ENCODE assay signal across 9 cellular contexts in genomic region chr5:54469655-54470054, GRCh38. TPM values are rescaled to one million over a fixed set of nuclear protein-coding genes. Genes with fewer than 3 reads are reported as not detected.
DNase-seq lines count a peak whose midpoint lies in the region; ATAC-seq and TF ChIP-seq lines count a peak whose summit lies in the region.
"Had no signal": no experiment of that assay in that cellular context is flagged by ENCODE, and none has a peak within 500 bp of the region (broad histone marks: within the 10 kb centered on the region; RNA-seq: fewer than 3 reads in every experiment).

No MANE protein-coding gene starts in this region.

- H3K4me1 Mint-ChIP-seq in activated naive CD8-positive, alpha-beta T cell treated with anti-CD3 and anti-CD28 coated beads, Interleukin-2, amount 10 ng/mL, durations not matched to agents 7 days and 5 days, result peaks cover 5% of the 10 kb centered on the region
- peaks cover 7% of the 10 kb centered on the region for H3K4me1 Mint-ChIP-seq in activated naive CD8-positive, alpha-beta T cell treated with anti-CD3 and anti-CD28 coated beads, Interleukin-2, amount 50 U/mL, for 24 hours
- H3K4me1 Mint-ChIP-seq in stimulated activated naive CD8-positive, alpha-beta T cell treated with anti-CD3 and anti-CD28 coated beads, Interleukin-15, amount 100 ng/mL, for 72 hours, result peaks cover 8% of the 10 kb centered on the region

- DNase-seq in activated naive CD8-positive, alpha-beta T cell treated with anti-CD3 and anti-CD28 coated beads, Interleukin-2, amount 10 ng/mL, durations not matched to agents 7 days and 5 days, result no peak
- DNase-seq in activated naive CD8-positive, alpha-beta T cell treated with anti-CD3 and anti-CD28 coated beads, Interleukin-2, amount 50 U/mL, for 24 hours, result no peak
- DNase-seq in coronary artery (ENCODE audit: low spot score) (no peak), left lung (no peak), HuH-7.5 (ENCODE audit: low spot score) (no peak), NK-92 (lab: John Stamatoyannopoulos, UW; ENCODE audit: unreplicated experiment) (no peak)
- DNase-seq in stimulated activated naive CD8-positive, alpha-beta T cell treated with anti-CD3 and anti-CD28 coated beads, Interleukin-15, amount 100 ng/mL, for 72 hours, result no peak

- peak overlapping the region; percentile 23 for H3K27ac Mint-ChIP-seq in activated naive CD8-positive, alpha-beta T cell treated with anti-CD3 and anti-CD28 coated beads, Interleukin-2, amount 10 ng/mL, durations not matched to agents 7 days and 5 days
- H3K27ac Mint-ChIP-seq in activated naive CD8-positive, alpha-beta T cell treated with anti-CD3 and anti-CD28 coated beads, Interleukin-2, amount 50 U/mL, for 24 hours, result no peak overlapping the region
- H3K27ac Mint-ChIP-seq in stimulated activated naive CD8-positive, alpha-beta T cell treated with anti-CD3 and anti-CD28 coated beads, Interleukin-15, amount 100 ng/mL, for 72 hours, result peak overlapping the region in 1 of 2 donors; percentile 31

- H3K27ac ChIP-seq in coronary artery (peak overlapping the region; percentile 40 to 69), left lung (peak overlapping the region in 1 of 2 donors; percentile 22)
- H3K27ac ChIP-seq: VCaP had no signal

- no peak for ATAC-seq in activated naive CD8-positive, alpha-beta T cell treated with anti-CD3 and anti-CD28 coated beads, Interleukin-2, amount 10 ng/mL, durations not matched to agents 7 days and 5 days (ENCODE audit: low read depth)
- ATAC-seq in activated naive CD8-positive, alpha-beta T cell treated with anti-CD3 and anti-CD28 coated beads, Interleukin-2, amount 50 U/mL, for 24 hours, result no peak
- ATAC-seq in HG03139 (IDR thresholded peaks at IDR 0.05; ENCODE audit: unreplicated experiment) (peak; percentile 58), left lung (no peak)
- ATAC-seq in stimulated activated naive CD8-positive, alpha-beta T cell treated with anti-CD3 and anti-CD28 coated beads, Interleukin-15, amount 100 ng/mL, for 72 hours, result no peak

- H3K4me3 Mint-ChIP-seq in activated naive CD8-positive, alpha-beta T cell treated with anti-CD3 and anti-CD28 coated beads, Interleukin-2, amount 10 ng/mL, durations not matched to agents 7 days and 5 days, result peak overlapping the region; percentile 47
- H3K4me3 Mint-ChIP-seq in activated naive CD8-positive, alpha-beta T cell treated with anti-CD3 and anti-CD28 coated beads, Interleukin-2, amount 50 U/mL, for 24 hours, result no peak overlapping the region
- H3K4me3 Mint-ChIP-seq in stimulated activated naive CD8-positive, alpha-beta T cell treated with anti-CD3 and anti-CD28 coated beads, Interleukin-15, amount 100 ng/mL, for 72 hours, result peak overlapping the region; percentile 16 to 55

- H3K4me3 ChIP-seq in coronary artery (peak overlapping the region; percentile 54), left lung (no peak overlapping the region)

- H3K4me1 ChIP-seq in left lung, result peaks cover 0 to 4% of the 10 kb centered on the region in 2 donors

- TF ChIP-seq CTCF in coronary artery (IDR thresholded peaks at IDR 0.05) (no peak), left lung (IDR thresholded peaks at IDR 0.05) (no peak)

- H3K36me3 ChIP-seq in left lung, result no peaks in the 10 kb centered on the region

- intact Hi-C loops in left lung (cut with DNase I), result no loop called here

- peaks cover 0 to 3% of the 10 kb centered on the region in 2 donors for H3K9me3 ChIP-seq in left lung

- H3K27me3 ChIP-seq in left lung, result no peaks in the 10 kb centered on the region

- peaks cover 4% of the 10 kb centered on the region for H3K27me3 Mint-ChIP-seq in activated naive CD8-positive, alpha-beta T cell treated with anti-CD3 and anti-CD28 coated beads, Interleukin-2, amount 10 ng/mL, durations not matched to agents 7 days and 5 days
- peaks cover 1% of the 10 kb centered on the region for H3K27me3 Mint-ChIP-seq in activated naive CD8-positive, alpha-beta T cell treated with anti-CD3 and anti-CD28 coated beads, Interleukin-2, amount 50 U/mL, for 24 hours
- H3K27me3 Mint-ChIP-seq in stimulated activated naive CD8-positive, alpha-beta T cell treated with anti-CD3 and anti-CD28 coated beads, Interleukin-15, amount 100 ng/mL, for 72 hours, result peaks cover 8% of the 10 kb centered on the region

- no peaks in the 10 kb centered on the region for H3K36me3 Mint-ChIP-seq in activated naive CD8-positive, alpha-beta T cell treated with anti-CD3 and anti-CD28 coated beads, Interleukin-2, amount 10 ng/mL, durations not matched to agents 7 days and 5 days
- H3K36me3 Mint-ChIP-seq in activated naive CD8-positive, alpha-beta T cell treated with anti-CD3 and anti-CD28 coated beads, Interleukin-2, amount 50 U/mL, for 24 hours (ENCODE audit: low read depth), result no peaks in the 10 kb centered on the region

- peaks cover 2% of the 10 kb centered on the region for H3K9me3 Mint-ChIP-seq in activated naive CD8-positive, alpha-beta T cell treated with anti-CD3 and anti-CD28 coated beads, Interleukin-2, amount 10 ng/mL, durations not matched to agents 7 days and 5 days
- no peaks in the 10 kb centered on the region for H3K9me3 Mint-ChIP-seq in activated naive CD8-positive, alpha-beta T cell treated with anti-CD3 and anti-CD28 coated beads, Interleukin-2, amount 50 U/mL, for 24 hours
- no peaks in the 10 kb centered on the region for H3K9me3 Mint-ChIP-seq in stimulated activated naive CD8-positive, alpha-beta T cell treated with anti-CD3 and anti-CD28 coated beads, Interleukin-15, amount 100 ng/mL, for 72 hours

- POLR2A ChIA-PET in activated naive CD8-positive, alpha-beta T cell treated with anti-CD3 and anti-CD28 coated beads, Interleukin-2, amount 10 ng/mL, durations not matched to agents 7 days and 5 days (lab: Charles Lee), result no interaction called here

RNA-seq across cellular contexts. Expression of gene HSPB3, which starts 14.2 kb away (rescaled TPM):
- not detected for total RNA-seq in activated naive CD8-positive, alpha-beta T cell treated with anti-CD3 and anti-CD28 coated beads, Interleukin-2, amount 10 ng/mL, durations not matched to agents 7 days and 5 days
- 1 to 10 TPM in 1 of 2 donors, under 1 TPM in 1; 0.32 to 1.1 TPM for total RNA-seq in left lung

RNA-seq across cellular contexts. Expression of gene SNX18, which starts 47.9 kb away (rescaled TPM):
- 10 to 100 TPM; 24.6 to 26.2 TPM for total RNA-seq in activated naive CD8-positive, alpha-beta T cell treated with anti-CD3 and anti-CD28 coated beads, Interleukin-2, amount 10 ng/mL, durations not matched to agents 7 days and 5 days
- total RNA-seq in left lung, result 10 to 100 TPM; 32.2 to 39.2 TPM
